14 cellular contexts compared by ENCODE assay signal in genomic region chr6:34928220-34928619, GRCh38.
"Had no signal": no experiment of that assay in that cellular context is flagged by ENCODE, and none has a peak within 500 bp of the region (broad histone marks: within the 10 kb centered on the region; RNA-seq: fewer than 3 reads in every experiment).

No MANE protein-coding gene starts in this region.

- H3K9me3 ChIP-seq: colonic mucosa, gastrocnemius medialis, tibial artery, uterus had no signal

- H3K27me3 Mint-ChIP-seq: activated T-helper 17 cell treated with anti-CD3 and anti-CD28 coated beads, Interleukin-2, amount 50 U/mL, for 72 hours; naive B cell had no signal

- DNase-seq: activated CD4-positive, alpha-beta T cell treated with anti-CD3 and anti-CD28 coated beads, Interleukin-2, amount 10 ng/mL, durations not matched to agents 24 days and 14 days; activated naive CD4-positive, alpha-beta T cell treated with anti-CD3 and anti-CD28 coated beads for 36 hours; caudate nucleus; colonic mucosa; effector CD8-positive, alpha-beta T cell; gastrocnemius medialis; kidney; midbrain; naive B cell; stimulated activated CD4-positive, alpha-beta T cell treated with anti-CD3 and anti-CD28 coated beads, Interleukin-15, amount 100 ng/mL, for 24 hours; stimulated activated CD4-positive, alpha-beta T cell treated with anti-CD3 and anti-CD28 coated beads, Interleukin-4, amount 100 ng/mL, for 24 hours; tibial artery; uterus had no signal

- H3K4me3 Mint-ChIP-seq: activated CD4-positive, alpha-beta T cell treated with anti-CD3 and anti-CD28 coated beads, Interleukin-2, amount 10 ng/mL, durations not matched to agents 24 days and 14 days; activated naive CD4-positive, alpha-beta T cell treated with anti-CD3 and anti-CD28 coated beads for 36 hours; activated T-helper 17 cell treated with anti-CD3 and anti-CD28 coated beads, Interleukin-2, amount 50 U/mL, for 72 hours; naive B cell had no signal

- H3K27ac Mint-ChIP-seq: activated CD4-positive, alpha-beta T cell treated with anti-CD3 and anti-CD28 coated beads, Interleukin-2, amount 10 ng/mL, durations not matched to agents 24 days and 14 days; activated naive CD4-positive, alpha-beta T cell treated with anti-CD3 and anti-CD28 coated beads for 36 hours had no signal

- H3K9me3 Mint-ChIP-seq: activated CD4-positive, alpha-beta T cell treated with anti-CD3 and anti-CD28 coated beads, Interleukin-2, amount 10 ng/mL, durations not matched to agents 24 days and 14 days; activated naive CD4-positive, alpha-beta T cell treated with anti-CD3 and anti-CD28 coated beads for 36 hours; activated T-helper 17 cell treated with anti-CD3 and anti-CD28 coated beads, Interleukin-2, amount 50 U/mL, for 72 hours; naive B cell had no signal

- H3K4me3 ChIP-seq: colonic mucosa, gastrocnemius medialis, tibial artery, uterus had no signal

- H3K36me3 ChIP-seq: colonic mucosa, gastrocnemius medialis, tibial artery, uterus had no signal

- H3K4me1 ChIP-seq: colonic mucosa, tibial artery, uterus had no signal

- H3K27ac ChIP-seq: colonic mucosa, gastrocnemius medialis, tibial artery, uterus had no signal

- H3K4me1 Mint-ChIP-seq: activated T-helper 17 cell treated with anti-CD3 and anti-CD28 coated beads, Interleukin-2, amount 50 U/mL, for 72 hours had no signal

- ATAC-seq: activated T-helper 17 cell treated with anti-CD3 and anti-CD28 coated beads, Interleukin-2, amount 50 U/mL, for 72 hours; gastrocnemius medialis had no signal

- H3K27me3 ChIP-seq: colonic mucosa, gastrocnemius medialis, tibial artery, uterus had no signal
